9 cellular contexts compared by ENCODE assay signal in the genomic region with DNA sequence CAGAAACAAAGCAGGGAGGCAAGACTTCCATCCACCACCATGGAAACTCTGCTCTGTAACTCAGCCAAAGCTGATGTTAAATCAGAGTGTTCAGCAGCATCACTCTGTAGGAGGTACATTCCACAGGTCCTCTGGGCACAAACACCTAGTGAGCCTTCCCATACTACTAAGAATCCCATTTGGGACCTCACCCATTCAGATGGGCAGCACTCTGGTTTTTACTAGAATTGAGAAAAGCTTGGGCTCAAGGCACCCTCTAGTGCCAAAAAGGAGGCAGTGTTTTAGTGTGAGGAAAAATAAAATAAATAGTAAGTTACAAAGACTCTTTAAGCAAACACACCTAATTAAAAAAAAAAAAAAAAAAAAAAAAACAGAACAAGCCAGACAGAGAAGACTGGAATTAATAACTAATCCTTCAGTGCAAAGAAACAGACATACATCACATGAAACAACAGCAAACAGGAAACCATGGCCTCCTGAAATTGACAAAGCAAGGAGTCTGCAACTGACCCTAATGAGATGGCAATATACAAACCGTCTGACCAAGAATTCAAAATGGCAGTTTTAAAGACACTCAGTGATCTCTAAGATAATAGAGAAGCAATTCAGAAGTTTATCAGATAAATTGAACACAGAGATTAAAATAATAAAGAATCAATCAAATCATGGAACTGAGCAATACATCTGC.
DNase-seq lines count a peak whose midpoint lies in the region; ATAC-seq, FAIRE-seq and TF ChIP-seq lines count a peak whose summit lies in the region.
"Had no signal": no experiment of that assay in that cellular context is flagged by ENCODE, and none has a peak within 500 bp of the region (broad histone marks: within the 10 kb centered on the region; RNA-seq: fewer than 3 reads in every experiment).

No MANE protein-coding gene starts in this region.

- FAIRE-seq in HepG2 (lab: Jason Lieb, UNC) = no peak

- in situ Hi-C loops in HepG2 (cut with HindIII; ENCODE audit: extremely low pct_ligation_motif_present, low pct_unique_long_range_greater_than_20kb) = no loop called here

- peaks cover 0 to 5% of the 10 kb centered on the region in 2 donors for H3K36me3 Mint-ChIP-seq in CD4-positive, alpha-beta memory T cell

- peaks cover 2% of the 10 kb centered on the region for H3K27me3 ChIP-seq in WERI-Rb-1 (ENCODE audit: insufficient read depth, low read depth, severe bottlenecking)
- no peaks in the 10 kb centered on the region; a peak in 1 of 5 replicates for H3K27me3 ChIP-seq in HepG2 (ENCODE audit: control insufficient read depth in 1 of 2, insufficient read depth in 2 of 2, low read length in 2 of 2)
- no peaks in the 10 kb centered on the region for H3K27me3 ChIP-seq in CD4-positive, alpha-beta memory T cell (ENCODE audit: insufficient read depth, low read length)
- no peaks in the 10 kb centered on the region for H3K27me3 ChIP-seq in suprapubic skin

- peak; percentile 23 for TF ChIP-seq CTCF in GM10248 (IDR thresholded peaks at IDR 0.05; ENCODE audit: control extremely low read depth, extremely low read depth, low read depth, missing control alignments)
- peak; percentile 62 for TF ChIP-seq CTCF in HFF-Myc (IDR thresholded peaks at IDR 0.05; ENCODE audit: low read depth, low read length, missing control alignments)
- TF ChIP-seq CTCF in WERI-Rb-1 (IDR thresholded peaks at IDR 0.05; ENCODE audit: low read depth, low read length) = peak; percentile 36; the same call in 1 of the 2 replicates
- peak; percentile 36; the same call in 1 of the 2 replicates for TF ChIP-seq CTCF in HepG2 (CRISPR knock-in tag; IDR thresholded peaks at IDR 0.05)
- TF ChIP-seq CTCF in suprapubic skin (IDR thresholded peaks at IDR 0.05) = no peak

- BruUV-seq in HepG2 (replicated peaks; lab: Mats Ljungman, UMichigan) = no TSS peak

- H3K36me3 ChIP-seq in WERI-Rb-1 = no peaks in the 10 kb centered on the region
- H3K36me3 ChIP-seq in HepG2 (replicated peaks in 1 of 2; ENCODE audit: control insufficient read depth in 1 of 2, insufficient read depth in 2 of 2, low read length in 2 of 2) = no peaks in the 10 kb centered on the region
- no peaks in the 10 kb centered on the region for H3K36me3 ChIP-seq in CD4-positive, alpha-beta memory T cell (ENCODE audit: insufficient read depth, low read length)
- no peaks in the 10 kb centered on the region for H3K36me3 ChIP-seq in suprapubic skin
- H3K36me3 ChIP-seq: thoracic aorta had no signal

- H2AFZ ChIP-seq in HepG2 (ENCODE audit: low read length) = no peak overlapping the region

- H3K27ac ChIP-seq in WERI-Rb-1 (no peak overlapping the region), HepG2 (ENCODE audit: extremely low read length, insufficient read depth, low read length) (no peak overlapping the region), suprapubic skin (no peak overlapping the region)
- no peak overlapping the region for H3K27ac ChIP-seq in CD4-positive, alpha-beta memory T cell (ENCODE audit: low read depth, low read length)
- H3K27ac ChIP-seq: thoracic aorta had no signal

- peak overlapping the region in 1 of 7 donors; percentile 8 for H3K27ac Mint-ChIP-seq in CD4-positive, alpha-beta memory T cell

- H3K4me3 ChIP-seq in HFF-Myc (replicated peaks; ENCODE audit: low read depth, low read length) (no peak overlapping the region), WERI-Rb-1 (ENCODE audit: low read depth, low read length) (no peak overlapping the region), HepG2 (replicated peaks in 1 of 3; ENCODE audit: insufficient read depth in 1 of 3, low read depth in 2 of 3, low read length in 3 of 3) (no peak overlapping the region), suprapubic skin (no peak overlapping the region)
- no peak overlapping the region for H3K4me3 ChIP-seq in CD4-positive, alpha-beta memory T cell (ENCODE audit: low read length in 2 of 2)
- H3K4me3 ChIP-seq: thoracic aorta had no signal

- no peaks in the 10 kb centered on the region for H4K20me1 ChIP-seq in HepG2 (ENCODE audit: insufficient read depth, low read length)

- no peak overlapping the region for H3K9ac ChIP-seq in HepG2 (ENCODE audit: insufficient read depth, low read depth, low read length)

- POLR2A ChIA-PET in GM10248 (lab: Yijun Ruan, JAX) (no interaction called here), HepG2 (lab: Yijun Ruan, JAX) (no interaction called here)
- POLR2A ChIA-PET in CD4-positive, alpha-beta memory T cell (lab: Charles Lee; ENCODE audit: partially characterized antibody) = no interaction called here

- no peaks in the 10 kb centered on the region for H3K9me3 ChIP-seq in WERI-Rb-1 (ENCODE audit: severe bottlenecking)
- no peaks in the 10 kb centered on the region for H3K9me3 ChIP-seq in HepG2 (ENCODE audit: low read length)
- no peaks in the 10 kb centered on the region for H3K9me3 ChIP-seq in CD4-positive, alpha-beta memory T cell (ENCODE audit: control insufficient read depth in 1 of 2, low read length in 2 of 2)
- H3K9me3 ChIP-seq in suprapubic skin = no peaks in the 10 kb centered on the region

- CTCF ChIA-PET in GM10248 (lab: Yijun Ruan, JAX) (interaction anchor here (1.0 to 6.2 kb wide), 4 partner anchors 9 to 56 kb away, joined by 3 to 33 read pairs (median 4); no protein-coding TSS in a partner anchor), HepG2 (lab: Yijun Ruan, JAX; ENCODE audit: low intra/inter-chr PET ratio, low total read pairs) (no interaction called here)
- CTCF ChIA-PET in CD4-positive, alpha-beta memory T cell (lab: Charles Lee; ENCODE audit: partially characterized antibody) = interaction anchor here (5.7 kb wide), 1 partner anchor 32 kb away, joined by 31 read pairs; no protein-coding TSS in a partner anchor

- peak; percentile 55; the same call in 2 of the 3 replicates for ATAC-seq in HepG2

- no peaks in the 10 kb centered on the region for H3K79me2 ChIP-seq in HepG2 (ENCODE audit: insufficient read depth, low read length)

- H3K9me3 Mint-ChIP-seq in CD4-positive, alpha-beta memory T cell = peaks cover 0 to 28% (median 20%) of the 10 kb centered on the region in 8 donors

- H3K4me1 ChIP-seq in HepG2 (ENCODE audit: insufficient read depth, low read length) (no peaks in the 10 kb centered on the region), suprapubic skin (no peaks in the 10 kb centered on the region)
- no peaks in the 10 kb centered on the region for H3K4me1 ChIP-seq in CD4-positive, alpha-beta memory T cell (ENCODE audit: insufficient read depth, low read length)

- no peak for TF ChIP-seq EP300 in HepG2 (IDR thresholded peaks at IDR 0.05; ENCODE audit: low read depth in 2 of 2, low read length in 2 of 2)
- TF ChIP-seq EP300 in HepG2 (CRISPR knock-in tag; IDR thresholded peaks at IDR 0.05; ENCODE audit: borderline replicate concordance) = no peak
- no peak for TF ChIP-seq EP300 in suprapubic skin (IDR thresholded peaks at IDR 0.05)

- TF ChIP-seq RAD21 in HepG2 (CRISPR knock-in tag; IDR thresholded peaks at IDR 0.05) = no peak

- 11% methylated on average over 1 of the region's 1 CpG for WGBS in HepG2 (ENCODE audit: low lambda C conversion rate)
- WGBS in suprapubic skin = 71% methylated on average over 1 of the region's 1 CpG

- no peak overlapping the region for H3K4me2 ChIP-seq in HepG2 (ENCODE audit: low read depth, low read length)

- no peak for TF ChIP-seq POLR2A in HepG2 (IDR thresholded peaks at IDR 0.05; ENCODE audit: insufficient read depth in 1 of 2, low read depth in 2 of 2, low read length in 2 of 2)
- no peak for TF ChIP-seq POLR2A in suprapubic skin (IDR thresholded peaks at IDR 0.05)

- DNase-seq in GM10248 (ENCODE audit: extremely low spot score) = no peak
- DNase-seq in HFF-Myc (ENCODE audit: extremely low read depth, low read depth) = no peak
- no peak for DNase-seq in WERI-Rb-1
- DNase-seq in HepG2 (ENCODE audit: low spot score) = no peak
- no peak for DNase-seq in CD4-positive, alpha-beta memory T cell
- DNase-seq in hippocampal formation (lab: John Stamatoyannopoulos, UW) = no peak
- DNase-seq in stimulated activated CD4-positive, alpha-beta T cell treated with anti-CD3 and anti-CD28 coated beads, Interleukin-4, amount 100 ng/mL, for 24 hours = no peak
- DNase-seq in suprapubic skin (ENCODE audit: low spot score in 2 of 2) = no peak

- H3K4me1 Mint-ChIP-seq in CD4-positive, alpha-beta memory T cell = peaks cover 4 to 12% (median 10%) of the 10 kb centered on the region in 4 donors

- intact Hi-C loops in HepG2 (cut with micrococcal nuclease; ENCODE audit: unreplicated experiment) = loop anchor here (1.0 kb wide), 1 partner anchor 32 kb away; no protein-coding TSS in a partner anchor
- intact Hi-C loops in CD4-positive, alpha-beta memory T cell (cut with micrococcal nuclease) = no loop called here

- H3K27me3 Mint-ChIP-seq in CD4-positive, alpha-beta memory T cell = peaks cover 7 to 17% of the 10 kb centered on the region in 2 donors

- H3K4me3 Mint-ChIP-seq in CD4-positive, alpha-beta memory T cell = peak overlapping the region in 4 of 8 donors; percentile 42 to 83 (median 73)

TF ChIP-seq in HepG2, 621 proteins besides CTCF, POLR2A, EP300 and RAD21:
- TF ChIP-seq, protein P1, sequence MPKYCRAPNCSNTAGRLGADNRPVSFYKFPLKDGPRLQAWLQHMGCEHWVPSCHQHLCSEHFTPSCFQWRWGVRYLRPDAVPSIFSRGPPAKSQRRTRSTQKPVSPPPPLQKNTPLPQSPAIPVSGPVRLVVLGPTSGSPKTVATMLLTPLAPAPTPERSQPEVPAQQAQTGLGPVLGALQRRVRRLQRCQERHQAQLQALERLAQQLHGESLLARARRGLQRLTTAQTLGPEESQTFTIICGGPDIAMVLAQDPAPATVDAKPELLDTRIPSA (CRISPR knock-in tag; IDR thresholded peaks at IDR 0.05; ENCODE audit: borderline replicate concordance) = no peak
- TF ChIP-seq NR2F2 (IDR thresholded peaks at IDR 0.05; ENCODE audit: borderline replicate concordance, low read depth) = no peak
- no peak for TF ChIP-seq DMAP1 (CRISPR knock-in tag; IDR thresholded peaks at IDR 0.05)
- TF ChIP-seq ADNP (CRISPR knock-in tag; IDR thresholded peaks at IDR 0.05) = no peak
- no peak for TF ChIP-seq ZNF761 (CRISPR knock-in tag; conservative IDR thresholded peaks at IDR 0.05)
- no peak for TF ChIP-seq WIZ (CRISPR knock-in tag; IDR thresholded peaks at IDR 0.05)
- 0 out of 2 replicates have a peak, but pooled peaks have one; percentile 13 for TF ChIP-seq SMC3 (IDR thresholded peaks at IDR 0.05; ENCODE audit: low read length)
- no peak for TF ChIP-seq SETDB1 (CRISPR knock-in tag; IDR thresholded peaks at IDR 0.05; ENCODE audit: borderline replicate concordance)
- no peak for TF ChIP-seq SSRP1 (CRISPR knock-in tag; IDR thresholded peaks at IDR 0.05)
- peak; percentile 48 for TF ChIP-seq STAG1 (CRISPR knock-in tag; IDR thresholded peaks at IDR 0.05)
- no peak for TF ChIP-seq ZNF841 (CRISPR knock-in tag; IDR thresholded peaks at IDR 0.05; ENCODE audit: borderline replicate concordance)
- TF ChIP-seq REPIN1 (CRISPR knock-in tag; IDR thresholded peaks at IDR 0.05; ENCODE audit: borderline replicate concordance, low read depth) = no peak
- no peak for TF ChIP-seq SP2 (CRISPR knock-in tag; IDR thresholded peaks at IDR 0.05)
- TF ChIP-seq PAWR (CRISPR knock-in tag; IDR thresholded peaks at IDR 0.05; ENCODE audit: borderline replicate concordance) = no peak

Comparison
In these comparisons a context has a peak if more than half of its experiments do, and no peak if none do; other contexts are left out.
1. CTCF ChIP-seq: peak in GM10248 (single experiment), HFF-Myc (single experiment), WERI-Rb-1 (single experiment) and HepG2 (single experiment); none in suprapubic skin (0 of 2).